Comparison of ENCODE assay signal across 8 cellular contexts in the genomic region with DNA sequence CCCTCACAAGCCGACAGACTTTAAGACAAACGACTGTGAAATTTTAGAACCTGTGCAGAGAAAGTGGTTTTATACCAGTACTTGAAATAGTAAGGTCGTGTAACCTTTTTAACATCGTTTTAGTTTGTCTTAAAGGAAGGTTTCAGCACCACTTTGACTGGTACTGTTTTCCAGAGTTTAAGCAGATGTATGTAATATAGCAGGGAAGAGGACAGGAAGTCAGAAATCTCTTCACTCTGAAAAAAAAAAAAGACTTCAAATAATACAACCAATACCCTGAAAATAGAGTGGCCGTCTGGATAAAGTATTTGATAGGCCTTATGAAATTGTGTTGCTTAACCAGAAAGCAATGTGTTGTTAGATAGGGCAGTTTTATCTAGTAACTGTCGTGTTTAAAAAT. TPM values are rescaled to one million over a fixed set of nuclear protein-coding genes. Genes with fewer than 3 reads are reported as not detected.
DNase-seq lines count a peak whose midpoint lies in the region; ATAC-seq and TF ChIP-seq lines count a peak whose summit lies in the region.

No MANE protein-coding gene starts in this region.

- H3K9me3 ChIP-seq in RWPE2 (ENCODE audit: severe bottlenecking) (no peaks in the 10 kb centered on the region), esophagus muscularis mucosa (no peaks in the 10 kb centered on the region), Karpas-422 (ENCODE audit: low read length) (no peaks in the 10 kb centered on the region)

- intact Hi-C loops in esophagus muscularis mucosa (cut with DNase I): loop anchor here (5.0 kb wide), 1 partner anchor 326 kb away; no protein-coding TSS in a partner anchor

- H3K27ac Mint-ChIP-seq in progenitor cell of endocrine pancreas: peak overlapping the region; percentile 94

- no peaks in the 10 kb centered on the region for H4K20me1 ChIP-seq in Karpas-422 (ENCODE audit: insufficient read depth, low read depth, low read length)

- no peaks in the 10 kb centered on the region for H3K36me3 Mint-ChIP-seq in progenitor cell of endocrine pancreas (ENCODE audit: insufficient read depth)

- no peak for TF ChIP-seq POLR2A in esophagus muscularis mucosa (IDR thresholded peaks at IDR 0.05; ENCODE audit: low read depth)
- TF ChIP-seq POLR2A in GM18505 (IDR thresholded peaks at IDR 0.05; ENCODE audit: borderline replicate concordance, extremely low read depth, insufficient read depth, insufficient read length): no peak

- no peak for TF ChIP-seq EP300 in esophagus muscularis mucosa (IDR thresholded peaks at IDR 0.05)

- TF ChIP-seq CTCF in GM06990 (IDR thresholded peaks at IDR 0.05; ENCODE audit: insufficient read depth, low read length, poor library complexity, severe bottlenecking): no peak
- no peak for TF ChIP-seq CTCF in RWPE2 (IDR thresholded peaks at IDR 0.05; ENCODE audit: poor library complexity, severe bottlenecking)
- TF ChIP-seq CTCF in esophagus muscularis mucosa (IDR thresholded peaks at IDR 0.05): no peak
- TF ChIP-seq CTCF in progenitor cell of endocrine pancreas (IDR thresholded peaks at IDR 0.05; ENCODE audit: unreplicated experiment): no peak

- no peaks in the 10 kb centered on the region for H3K36me3 ChIP-seq in GM06990 (ENCODE audit: control insufficient read depth, insufficient read depth, low read length)
- H3K36me3 ChIP-seq in RWPE2 (ENCODE audit: low read depth): no peaks in the 10 kb centered on the region
- H3K36me3 ChIP-seq in esophagus muscularis mucosa: no peaks in the 10 kb centered on the region
- H3K36me3 ChIP-seq in Karpas-422 (ENCODE audit: insufficient read depth, low read length): no peaks in the 10 kb centered on the region

- no peaks in the 10 kb centered on the region for H3K9me2 ChIP-seq in Karpas-422 (replicated peaks; ENCODE audit: insufficient read depth, low read length)

- WGBS in esophagus muscularis mucosa: 11% methylated on average over 6 of the region's 6 CpGs

- H3K27me3 Mint-ChIP-seq in progenitor cell of endocrine pancreas: no peaks in the 10 kb centered on the region

- no peaks in the 10 kb centered on the region for H3K79me2 ChIP-seq in Karpas-422 (ENCODE audit: low read length)

- ATAC-seq in RWPE2 (ENCODE audit: low read depth) (no peak), GM18505 (IDR thresholded peaks at IDR 0.05; ENCODE audit: unreplicated experiment) (no peak)

- peaks cover 53% of the 10 kb centered on the region for H3K4me1 Mint-ChIP-seq in progenitor cell of endocrine pancreas (ENCODE audit: low read depth)

- no peak for DNase-seq in GM06990 (ENCODE audit: extremely low read depth, insufficient read length)
- no peak for DNase-seq in RWPE2 (ENCODE audit: low spot score)
- DNase-seq in esophagus muscularis mucosa (ENCODE audit: extremely low spot score): no peak
- DNase-seq in progenitor cell of endocrine pancreas (ENCODE audit: low spot score, unreplicated experiment): no peak
- no peak for DNase-seq in cerebellar nuclear complex (lab: John Stamatoyannopoulos, UW)
- no peak for DNase-seq in COLO668 (lab: John Stamatoyannopoulos, UW; ENCODE audit: unreplicated experiment)
- DNase-seq in Karpas-422: no peak

- peak overlapping the region; percentile 84 for H3K4me3 Mint-ChIP-seq in progenitor cell of endocrine pancreas (ENCODE audit: low read depth)

- H3K27ac ChIP-seq in RWPE2 (ENCODE audit: poor library complexity, severe bottlenecking): peak overlapping the region; percentile 87
- H3K27ac ChIP-seq in esophagus muscularis mucosa (replicated peaks in 1 of 4): peak overlapping the region; percentile 83 to 96 (median 92)
- no peak overlapping the region for H3K27ac ChIP-seq in Karpas-422 (ENCODE audit: low read length)

- peaks cover 40% of the 10 kb centered on the region for H3K4me1 ChIP-seq in RWPE2 (ENCODE audit: insufficient read depth, poor library complexity, severe bottlenecking)
- peaks cover 42 to 58% (median 51%) of the 10 kb centered on the region in 4 donors for H3K4me1 ChIP-seq in esophagus muscularis mucosa
- H3K4me1 ChIP-seq in Karpas-422 (ENCODE audit: low read length): no peaks in the 10 kb centered on the region

- H3K4me3 ChIP-seq in GM06990 (replicated peaks; ENCODE audit: low read depth, low read length) (peak overlapping the region; percentile 80), RWPE2 (ENCODE audit: severe bottlenecking) (peak overlapping the region; percentile 85), esophagus muscularis mucosa (peak overlapping the region; percentile 80 to 98 (median 94)), Karpas-422 (ENCODE audit: low read length) (no peak overlapping the region)

- no peak overlapping the region for H2AFZ ChIP-seq in Karpas-422 (ENCODE audit: low read length)

- no peak overlapping the region for H3K4me2 ChIP-seq in Karpas-422 (ENCODE audit: low read depth, low read length, poor library complexity, severe bottlenecking)

- no peaks in the 10 kb centered on the region for H3K9me3 Mint-ChIP-seq in progenitor cell of endocrine pancreas (ENCODE audit: low read depth)

- H3K27me3 ChIP-seq in GM06990 (replicated peaks; ENCODE audit: control insufficient read depth, insufficient read depth, low read length) (no peaks in the 10 kb centered on the region), RWPE2 (ENCODE audit: insufficient read depth, poor library complexity, severe bottlenecking) (no peaks in the 10 kb centered on the region), esophagus muscularis mucosa (no peaks in the 10 kb centered on the region), Karpas-422 (ENCODE audit: low read length) (no peaks in the 10 kb centered on the region)

- H3K9ac ChIP-seq in Karpas-422 (ENCODE audit: low read length): no peak overlapping the region

RNA-seq across cellular contexts. Expression of a gene that starts 1.5 kb away (rescaled TPM):
- 100 to 1,000 TPM in 1 of 4 donors, 10 to 100 TPM in 3; 51.9 to 151 (median 78.9) TPM for total RNA-seq in esophagus muscularis mucosa
- 110 and 121 TPM in 2 replicates for total RNA-seq in progenitor cell of endocrine pancreas
- not detected in 2 replicates for total RNA-seq in Karpas-422 (2014; rRNA removed; shearing (Covaris generic); ENCODE audit: low replicate concordance)

Comparison
In these comparisons a context has a peak if more than half of its experiments do, and no peak if none do; other contexts are left out.
1. RNA of a gene that starts 1.5 kb away (total RNA-seq): 110 to 121 TPM in progenitor cell of endocrine pancreas and 51.9 to 151 TPM in esophagus muscularis mucosa; not detected in Karpas-422; every median in the first group is over 10 times any median in the second.